Comparison of ENCODE assay signal across 24 cellular contexts in genomic region chr13:71912524-71912923, GRCh38. TPM values are rescaled to one million over a fixed set of nuclear protein-coding genes. Genes with fewer than 3 reads are reported as not detected.
DNase-seq lines count a peak whose midpoint lies in the region; ATAC-seq and TF ChIP-seq lines count a peak whose summit lies in the region.
"Had no signal": no experiment of that assay in that cellular context is flagged by ENCODE, and none has a peak within 500 bp of the region (broad histone marks: within the 10 kb centered on the region; RNA-seq: fewer than 3 reads in every experiment).

No MANE protein-coding gene starts in this region.

- H3K4me2 ChIP-seq in fibroblast of lung (ENCODE audit: extremely low read depth, insufficient read depth, low read length), result no peak overlapping the region
- H3K4me2 ChIP-seq: GM23338 had no signal

- H3K4me1 Mint-ChIP-seq in activated T-helper 1 cell treated with anti-CD3 and anti-CD28 coated beads, Interleukin-12 subunit alpha, Interleukin-12 subunit beta, Interleukin-2, Interleukin-4 antibody, amounts not matched to agents 30 ng/mL and 10 ng/mL and 1 ng/mL, durations not matched to agents 14 hours and 24 hours and 36 hours (ENCODE audit: low read depth), result no peaks in the 10 kb centered on the region
- H3K4me1 Mint-ChIP-seq: CD8-positive, alpha-beta memory T cell had no signal

- TF ChIP-seq CTCF in fibroblast of lung (conservative IDR thresholded peaks at IDR 0.05 in 1 of 2, IDR thresholded peaks at IDR 0.05 in 1 of 2; ENCODE audit: low read depth in 1 of 2, low read length in 2 of 2) (no peak), lower lobe of right lung (IDR thresholded peaks at IDR 0.05) (no peak)

- ATAC-seq in HG03571 (IDR thresholded peaks at IDR 0.05; ENCODE audit: unreplicated experiment) (no peak), lower lobe of right lung (no peak)
- ATAC-seq: GM23338, Panc1 had no signal

- intact Hi-C loops in lower lobe of right lung (cut with DNase I), result no loop called here
- intact Hi-C loops in activated T-helper 1 cell treated with anti-CD3 and anti-CD28 coated beads, Interleukin-12 subunit alpha, Interleukin-12 subunit beta, Interleukin-2, Interleukin-4 antibody, amounts not matched to agents 30 ng/mL and 10 ng/mL and 1 ng/mL, durations not matched to agents 14 hours and 24 hours and 36 hours (cut with micrococcal nuclease), result no loop called here

- no peaks in the 10 kb centered on the region for H3K79me2 ChIP-seq in fibroblast of lung (ENCODE audit: control insufficient read depth, insufficient read depth, low read length)

- H3K9me3 ChIP-seq in fibroblast of lung (ENCODE audit: control insufficient read depth, insufficient read depth, low read depth, low read length) (no peaks in the 10 kb centered on the region), lower lobe of right lung (no peaks in the 10 kb centered on the region)

- H3K27ac Mint-ChIP-seq in activated T-helper 1 cell treated with anti-CD3 and anti-CD28 coated beads, Interleukin-12 subunit alpha, Interleukin-12 subunit beta, Interleukin-2, Interleukin-4 antibody, amounts not matched to agents 30 ng/mL and 10 ng/mL and 1 ng/mL, durations not matched to agents 14 hours and 24 hours and 36 hours, result no peak overlapping the region
- H3K27ac Mint-ChIP-seq: CD8-positive, alpha-beta memory T cell; GM23338 had no signal

- H3K9ac ChIP-seq in fibroblast of lung (ENCODE audit: insufficient read depth, low read length), result no peak overlapping the region

- no peak overlapping the region for H3K4me3 Mint-ChIP-seq in activated T-helper 1 cell treated with anti-CD3 and anti-CD28 coated beads, Interleukin-12 subunit alpha, Interleukin-12 subunit beta, Interleukin-2, Interleukin-4 antibody, amounts not matched to agents 30 ng/mL and 10 ng/mL and 1 ng/mL, durations not matched to agents 14 hours and 24 hours and 36 hours
- H3K4me3 Mint-ChIP-seq: CD8-positive, alpha-beta memory T cell; GM23338 had no signal

- H3K27me3 Mint-ChIP-seq in activated T-helper 1 cell treated with anti-CD3 and anti-CD28 coated beads, Interleukin-12 subunit alpha, Interleukin-12 subunit beta, Interleukin-2, Interleukin-4 antibody, amounts not matched to agents 30 ng/mL and 10 ng/mL and 1 ng/mL, durations not matched to agents 14 hours and 24 hours and 36 hours (ENCODE audit: insufficient read depth), result no peaks in the 10 kb centered on the region
- H3K27me3 Mint-ChIP-seq: CD8-positive, alpha-beta memory T cell had no signal

- no peaks in the 10 kb centered on the region for H3K4me1 ChIP-seq in fibroblast of lung (ENCODE audit: control insufficient read depth, extremely low read depth, insufficient read depth, low read length)
- H3K4me1 ChIP-seq in lower lobe of right lung, result no peaks in the 10 kb centered on the region

- no peaks in the 10 kb centered on the region for H3K36me3 ChIP-seq in fibroblast of lung (ENCODE audit: control insufficient read depth, insufficient read depth, low read length)
- no peaks in the 10 kb centered on the region for H3K36me3 ChIP-seq in lower lobe of right lung

- no peak overlapping the region for H3K4me3 ChIP-seq in fibroblast of lung (replicated peaks in 1 of 4; ENCODE audit: control extremely low read depth in 1 of 4, insufficient read depth in 1 of 4, low read depth in 3 of 4, low read length in 4 of 4)
- no peak overlapping the region for H3K4me3 ChIP-seq in lower lobe of right lung
- H3K4me3 ChIP-seq: GM23338 had no signal

- H4K20me1 ChIP-seq in fibroblast of lung (ENCODE audit: control insufficient read depth, extremely low read depth, insufficient read depth, low read length), result no peaks in the 10 kb centered on the region

- no peaks in the 10 kb centered on the region for H3K27me3 ChIP-seq in fibroblast of lung (ENCODE audit: control insufficient read depth, insufficient read depth, low read length)
- H3K27me3 ChIP-seq in lower lobe of right lung (ENCODE audit: low read depth), result no peaks in the 10 kb centered on the region

- peak; percentile 1 for DNase-seq in GM04504 (ENCODE audit: low read depth)
- peak; percentile 1 for DNase-seq in amniotic epithelial cell (ENCODE audit: low read depth)
- DNase-seq in fibroblast of lung (ENCODE audit: low read depth in 2 of 2), result peak; percentile 53 to 58
- peak; percentile 17 for DNase-seq in renal cortical epithelial cell (ENCODE audit: low read depth)
- DNase-seq in stimulated activated CD4-positive, alpha-beta T cell treated with anti-CD3 and anti-CD28 coated beads, Interleukin-4, amount 100 ng/mL, for 24 hours, result no peak
- DNase-seq in lower lobe of right lung, result no peak
- DNase-seq in activated T-helper 1 cell treated with anti-CD3 and anti-CD28 coated beads, Interleukin-12 subunit alpha, Interleukin-12 subunit beta, Interleukin-2, Interleukin-4 antibody, amounts not matched to agents 30 ng/mL and 10 ng/mL and 1 ng/mL, durations not matched to agents 14 hours and 24 hours and 36 hours (ENCODE audit: low spot score), result no peak
- DNase-seq: CD8-positive, alpha-beta memory T cell; DMS79; HCEC 1CT; MV-4-11; NCI-H1105 treated with DMSO at 0.1 percent for 48 hours; NCI-H2029 treated with DMSO at 0.1 percent for 48 hours; NCI-H2171; NCI-H345; NCI-H524; NCI-H774; NK-92 treated with Interleukin-12 subunit alpha and Interleukin-12 subunit beta, amount 100 ng/mL, for 24 hours; SIG-M5 had no signal

- H3K36me3 Mint-ChIP-seq in activated T-helper 1 cell treated with anti-CD3 and anti-CD28 coated beads, Interleukin-12 subunit alpha, Interleukin-12 subunit beta, Interleukin-2, Interleukin-4 antibody, amounts not matched to agents 30 ng/mL and 10 ng/mL and 1 ng/mL, durations not matched to agents 14 hours and 24 hours and 36 hours (ENCODE audit: low read depth), result no peaks in the 10 kb centered on the region
- H3K36me3 Mint-ChIP-seq: CD8-positive, alpha-beta memory T cell had no signal

- H3K9me3 Mint-ChIP-seq in activated T-helper 1 cell treated with anti-CD3 and anti-CD28 coated beads, Interleukin-12 subunit alpha, Interleukin-12 subunit beta, Interleukin-2, Interleukin-4 antibody, amounts not matched to agents 30 ng/mL and 10 ng/mL and 1 ng/mL, durations not matched to agents 14 hours and 24 hours and 36 hours, result no peaks in the 10 kb centered on the region
- H3K9me3 Mint-ChIP-seq: GM23338 had no signal

- no peak overlapping the region for H2AFZ ChIP-seq in fibroblast of lung (ENCODE audit: low read length)
- H2AFZ ChIP-seq: GM23338 had no signal

- H3K27ac ChIP-seq in fibroblast of lung (ENCODE audit: insufficient read depth, low read length), result no peak overlapping the region
- H3K27ac ChIP-seq in lower lobe of right lung, result no peak overlapping the region
- H3K27ac ChIP-seq: C4-2B, HL-60 had no signal

RNA-seq across cellular contexts. Expression of gene DACH1, which starts 45.5 kb away (rescaled TPM):
- total RNA-seq in fibroblast of lung (0.26 and 0.33 TPM in 2 replicates), renal cortical epithelial cell (0.05 TPM in 1 of 2 replicates, not detected in the other), lower lobe of right lung (8.1 TPM)
- polyA plus RNA-seq in fibroblast of lung, result 0.02 and 0.36 TPM in 2 replicates
- 0.07 and 0.58 TPM in 2 replicates for polyA plus RNA-seq in fibroblast of lung (2012)
- polyA minus RNA-seq in fibroblast of lung (ENCODE audit: low replicate concordance), result 1.1 TPM in 1 of 2 replicates, not detected in the other
- not detected in 2 replicates for total RNA-seq in activated T-helper 1 cell treated with anti-CD3 and anti-CD28 coated beads, Interleukin-12 subunit alpha, Interleukin-12 subunit beta, Interleukin-2, Interleukin-4 antibody, amounts not matched to agents 30 ng/mL and 10 ng/mL and 1 ng/mL, durations not matched to agents 14 hours and 24 hours and 36 hours
- total RNA-seq: CD8-positive, alpha-beta memory T cell had no signal
- polyA plus RNA-seq: CD8-positive, alpha-beta memory T cell had no signal

Comparison
In these comparisons a context has a peak if more than half of its experiments do, and no peak if none do; other contexts are left out.
1. DNase-seq: peak in GM04504 (single experiment), amniotic epithelial cell (single experiment), fibroblast of lung (2 of 2) and renal cortical epithelial cell (single experiment); none in stimulated activated CD4-positive, alpha-beta T cell treated with anti-CD3 and anti-CD28 coated beads, Interleukin-4, amount 100 ng/mL, for 24 hours (single experiment), lower lobe of right lung (single experiment) and activated T-helper 1 cell treated with anti-CD3 and anti-CD28 coated beads, Interleukin-12 subunit alpha, Interleukin-12 subunit beta, Interleukin-2, Interleukin-4 antibody, amounts not matched to agents 30 ng/mL and 10 ng/mL and 1 ng/mL, durations not matched to agents 14 hours and 24 hours and 36 hours (single experiment).